Comparison of ENCODE assay signal across 10 cellular contexts in the genomic region with DNA sequence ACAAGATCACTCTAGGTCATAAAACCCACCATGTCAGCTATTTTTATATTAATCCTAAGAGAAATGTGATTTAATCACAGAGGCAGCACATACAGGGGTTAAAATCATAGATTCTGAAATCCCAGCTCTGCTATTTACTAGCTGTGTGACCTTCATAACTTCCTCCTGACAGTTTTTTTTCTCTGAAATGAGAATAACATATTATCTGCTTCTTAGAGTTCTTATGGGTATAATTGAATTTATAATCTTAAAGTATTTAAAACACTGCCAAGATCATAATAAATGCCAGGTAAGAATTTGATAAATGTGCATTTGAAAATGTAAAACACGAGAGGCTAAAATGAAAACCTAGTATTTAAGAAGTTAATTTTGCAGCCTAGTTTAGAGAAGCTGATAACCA.
"Had no signal": no experiment of that assay in that cellular context is flagged by ENCODE, and none has a peak within 500 bp of the region (broad histone marks: within the 10 kb centered on the region; RNA-seq: fewer than 3 reads in every experiment).

No MANE protein-coding gene starts in this region.

- H3K36me3 ChIP-seq: HAP-1 had no signal

- H3K4me1 ChIP-seq: HAP-1 had no signal

- H2AFZ ChIP-seq: GM23248 had no signal

- H3K4me3 ChIP-seq: GM23248, HAP-1, K562 had no signal

- ATAC-seq: HCT116, HepG2, K562 had no signal

- H3K9ac ChIP-seq: GM23248 had no signal

- H3K27ac ChIP-seq: GM23248, HL-60 had no signal

- DNase-seq: GM23248, GOT3, H7, HFFc6, KG1 had no signal

- H3K9me3 ChIP-seq: HAP-1 had no signal
